ENCODE assay signal across 13 cellular contexts in genomic region chr11:36295926-36296325, GRCh38. TPM values are rescaled to one million over a fixed set of nuclear protein-coding genes. Genes with fewer than 3 reads are reported as not detected.
DNase-seq lines count a peak whose midpoint lies in the region; ATAC-seq and TF ChIP-seq lines count a peak whose summit lies in the region.
"Had no signal": no experiment of that assay in that cellular context is flagged by ENCODE, and none has a peak within 500 bp of the region (broad histone marks: within the 10 kb centered on the region; RNA-seq: fewer than 3 reads in every experiment).

Gene PRR5L (plus strand): TSS chr11:36296288. CDS start chr11:36401122, 104,834 bp downstream.

- no peaks in the 10 kb centered on the region for H3K4me1 Mint-ChIP-seq in CD4-positive, alpha-beta memory T cell
- H3K4me1 Mint-ChIP-seq in activated T-helper 1 cell treated with anti-CD3 and anti-CD28 coated beads, Interleukin-12 subunit alpha, Interleukin-12 subunit beta, Interleukin-2, Interleukin-4 antibody, amounts not matched to agents 30 ng/mL and 10 ng/mL and 1 ng/mL, durations not matched to agents 14 hours and 24 hours and 36 hours (ENCODE audit: low read depth), result no peaks in the 10 kb centered on the region
- peaks cover 3 to 8% of the 10 kb centered on the region in 2 donors for H3K4me1 Mint-ChIP-seq in immature natural killer cell
- H3K4me1 Mint-ChIP-seq: activated CD8-positive, alpha-beta memory T cell treated with anti-CD3 and anti-CD28 coated beads, Interleukin-2, amount 10 ng/mL, durations not matched to agents 7 days and 5 days had no signal

- no peak for ATAC-seq in HG02981 (IDR thresholded peaks at IDR 0.05; ENCODE audit: unreplicated experiment)
- ATAC-seq: activated CD8-positive, alpha-beta memory T cell treated with anti-CD3 and anti-CD28 coated beads, Interleukin-2, amount 10 ng/mL, durations not matched to agents 7 days and 5 days had no signal

- peak within 1 kb of the TSS in 1 of 7 donors; percentile 55 for H3K27ac Mint-ChIP-seq in CD4-positive, alpha-beta memory T cell
- no peak within 1 kb of the TSS for H3K27ac Mint-ChIP-seq in activated T-helper 1 cell treated with anti-CD3 and anti-CD28 coated beads, Interleukin-12 subunit alpha, Interleukin-12 subunit beta, Interleukin-2, Interleukin-4 antibody, amounts not matched to agents 30 ng/mL and 10 ng/mL and 1 ng/mL, durations not matched to agents 14 hours and 24 hours and 36 hours
- no peak within 1 kb of the TSS for H3K27ac Mint-ChIP-seq in immature natural killer cell
- H3K27ac Mint-ChIP-seq: activated CD8-positive, alpha-beta memory T cell treated with anti-CD3 and anti-CD28 coated beads, Interleukin-2, amount 10 ng/mL, durations not matched to agents 7 days and 5 days; T-helper 1 cell treated with Interleukin-12 subunit alpha and Interleukin-12 subunit beta and Interleukin-4 antibody, amounts not matched to agents 30 μg/mL and 1 μg/mL, for 36 hours had no signal

- no peak within 1 kb of the TSS for H3K9ac ChIP-seq in MM.1S (ENCODE audit: low read length)
- H3K9ac ChIP-seq: BLaER1 treated with 17β-estradiol and CSF1 and Interleukin-3, amounts not matched to agents 10 nM and 100 nM had no signal

- no peaks in the 10 kb centered on the region for H3K9me2 ChIP-seq in MM.1S (replicated peaks; ENCODE audit: insufficient read depth, low read length)

- H3K27ac ChIP-seq in CD4-positive, alpha-beta memory T cell (ENCODE audit: low read depth, low read length), result no peak within 1 kb of the TSS
- no peak within 1 kb of the TSS for H3K27ac ChIP-seq in MM.1S (ENCODE audit: low read length)
- H3K27ac ChIP-seq: BLaER1 treated with 17β-estradiol and CSF1 and Interleukin-3, amounts not matched to agents 10 nM and 100 nM; epithelial cell of prostate had no signal

- no peak for TF ChIP-seq CTCF in MM.1S (IDR thresholded peaks at IDR 0.05; ENCODE audit: low read length)

- H3K4me2 ChIP-seq in MM.1S (ENCODE audit: low read depth, low read length), result no peak within 1 kb of the TSS
- H3K4me2 ChIP-seq: BLaER1 treated with 17β-estradiol and CSF1 and Interleukin-3, amounts not matched to agents 10 nM and 100 nM had no signal

- H2AFZ ChIP-seq in MM.1S (ENCODE audit: low read length), result no peak within 1 kb of the TSS

- H3K27me3 ChIP-seq in CD4-positive, alpha-beta memory T cell (ENCODE audit: insufficient read depth, low read length), result no peaks in the 10 kb centered on the region
- H3K27me3 ChIP-seq in MM.1S (replicated peaks; ENCODE audit: insufficient read depth, low read length), result no peaks in the 10 kb centered on the region
- H3K27me3 ChIP-seq: BLaER1 treated with 17β-estradiol and CSF1 and Interleukin-3, amounts not matched to agents 10 nM and 100 nM had no signal

- H3K79me2 ChIP-seq in MM.1S (ENCODE audit: low read length), result no peaks in the 10 kb centered on the region

- peaks cover 0 to 4% of the 10 kb centered on the region in 2 donors for H3K27me3 Mint-ChIP-seq in CD4-positive, alpha-beta memory T cell
- H3K27me3 Mint-ChIP-seq in activated T-helper 1 cell treated with anti-CD3 and anti-CD28 coated beads, Interleukin-12 subunit alpha, Interleukin-12 subunit beta, Interleukin-2, Interleukin-4 antibody, amounts not matched to agents 30 ng/mL and 10 ng/mL and 1 ng/mL, durations not matched to agents 14 hours and 24 hours and 36 hours (ENCODE audit: insufficient read depth), result peaks cover 9% of the 10 kb centered on the region
- H3K27me3 Mint-ChIP-seq in immature natural killer cell (ENCODE audit: low read depth in 3 of 3), result peaks cover 0 to 3% (median 2%) of the 10 kb centered on the region in 3 donors

- no peak for DNase-seq in CD4-positive, alpha-beta memory T cell
- DNase-seq in activated T-helper 1 cell treated with anti-CD3 and anti-CD28 coated beads, Interleukin-12 subunit alpha, Interleukin-12 subunit beta, Interleukin-2, Interleukin-4 antibody, amounts not matched to agents 30 ng/mL and 10 ng/mL and 1 ng/mL, durations not matched to agents 14 hours and 24 hours and 36 hours (ENCODE audit: low spot score), result no peak
- no peak for DNase-seq in immature natural killer cell
- no peak for DNase-seq in renal cortical epithelial cell (ENCODE audit: low read depth)
- DNase-seq in MM.1S, result no peak
- no peak for DNase-seq in NCI-H82 treated with DMSO at 0.1 percent for 48 hours (lab: John Stamatoyannopoulos, UW; ENCODE audit: unreplicated experiment)
- no peak for DNase-seq in NCI-H2107 treated with DMSO at 0.1 percent for 48 hours (lab: John Stamatoyannopoulos, UW; ENCODE audit: unreplicated experiment)
- DNase-seq: activated CD8-positive, alpha-beta memory T cell treated with anti-CD3 and anti-CD28 coated beads, Interleukin-2, amount 10 ng/mL, durations not matched to agents 7 days and 5 days; NCI-H1694 treated with DMSO at 0.1 percent for 48 hours had no signal

- H3K36me3 Mint-ChIP-seq in CD4-positive, alpha-beta memory T cell, result no peaks in the 10 kb centered on the region
- H3K36me3 Mint-ChIP-seq in activated T-helper 1 cell treated with anti-CD3 and anti-CD28 coated beads, Interleukin-12 subunit alpha, Interleukin-12 subunit beta, Interleukin-2, Interleukin-4 antibody, amounts not matched to agents 30 ng/mL and 10 ng/mL and 1 ng/mL, durations not matched to agents 14 hours and 24 hours and 36 hours (ENCODE audit: low read depth), result no peaks in the 10 kb centered on the region
- no peaks in the 10 kb centered on the region for H3K36me3 Mint-ChIP-seq in immature natural killer cell
- H3K36me3 Mint-ChIP-seq: activated CD8-positive, alpha-beta memory T cell treated with anti-CD3 and anti-CD28 coated beads, Interleukin-2, amount 10 ng/mL, durations not matched to agents 7 days and 5 days had no signal

- no peaks in the 10 kb centered on the region for H3K36me3 ChIP-seq in CD4-positive, alpha-beta memory T cell (ENCODE audit: insufficient read depth, low read length)
- H3K36me3 ChIP-seq in MM.1S (replicated peaks; ENCODE audit: insufficient read depth, low read length), result no peaks in the 10 kb centered on the region
- H3K36me3 ChIP-seq: BLaER1 treated with 17β-estradiol and CSF1 and Interleukin-3, amounts not matched to agents 10 nM and 100 nM had no signal

- CTCF ChIA-PET in CD4-positive, alpha-beta memory T cell (lab: Charles Lee; ENCODE audit: partially characterized antibody), result interaction anchor here (1.2 to 10.1 kb wide), 5 partner anchors 57 to 680 kb away, joined by 3 to 139 read pairs (median 10); no protein-coding TSS in a partner anchor

- no peaks in the 10 kb centered on the region for H4K20me1 ChIP-seq in MM.1S (ENCODE audit: insufficient read depth, low read length)
- H4K20me1 ChIP-seq: BLaER1 treated with 17β-estradiol and CSF1 and Interleukin-3, amounts not matched to agents 10 nM and 100 nM had no signal

- H3K4me3 Mint-ChIP-seq in CD4-positive, alpha-beta memory T cell, result no peak within 1 kb of the TSS
- no peak within 1 kb of the TSS for H3K4me3 Mint-ChIP-seq in activated T-helper 1 cell treated with anti-CD3 and anti-CD28 coated beads, Interleukin-12 subunit alpha, Interleukin-12 subunit beta, Interleukin-2, Interleukin-4 antibody, amounts not matched to agents 30 ng/mL and 10 ng/mL and 1 ng/mL, durations not matched to agents 14 hours and 24 hours and 36 hours
- H3K4me3 Mint-ChIP-seq in immature natural killer cell, result no peak within 1 kb of the TSS
- H3K4me3 Mint-ChIP-seq: activated CD8-positive, alpha-beta memory T cell treated with anti-CD3 and anti-CD28 coated beads, Interleukin-2, amount 10 ng/mL, durations not matched to agents 7 days and 5 days; T-helper 1 cell treated with Interleukin-12 subunit alpha and Interleukin-12 subunit beta and Interleukin-4 antibody, amounts not matched to agents 30 μg/mL and 1 μg/mL, for 36 hours had no signal

- H3K9me3 Mint-ChIP-seq in CD4-positive, alpha-beta memory T cell, result no peaks in the 10 kb centered on the region
- H3K9me3 Mint-ChIP-seq in activated T-helper 1 cell treated with anti-CD3 and anti-CD28 coated beads, Interleukin-12 subunit alpha, Interleukin-12 subunit beta, Interleukin-2, Interleukin-4 antibody, amounts not matched to agents 30 ng/mL and 10 ng/mL and 1 ng/mL, durations not matched to agents 14 hours and 24 hours and 36 hours, result no peaks in the 10 kb centered on the region
- no peaks in the 10 kb centered on the region for H3K9me3 Mint-ChIP-seq in immature natural killer cell
- H3K9me3 Mint-ChIP-seq: T-helper 1 cell treated with Interleukin-12 subunit alpha and Interleukin-12 subunit beta and Interleukin-4 antibody, amounts not matched to agents 30 μg/mL and 1 μg/mL, for 36 hours had no signal

- intact Hi-C loops in CD4-positive, alpha-beta memory T cell (cut with micrococcal nuclease), result no loop called here
- intact Hi-C loops in activated T-helper 1 cell treated with anti-CD3 and anti-CD28 coated beads, Interleukin-12 subunit alpha, Interleukin-12 subunit beta, Interleukin-2, Interleukin-4 antibody, amounts not matched to agents 30 ng/mL and 10 ng/mL and 1 ng/mL, durations not matched to agents 14 hours and 24 hours and 36 hours (cut with micrococcal nuclease), result no loop called here

- POLR2A ChIA-PET in CD4-positive, alpha-beta memory T cell (lab: Charles Lee; ENCODE audit: partially characterized antibody), result no interaction called here

- H3K9me3 ChIP-seq in CD4-positive, alpha-beta memory T cell (ENCODE audit: control insufficient read depth in 1 of 2, low read length in 2 of 2), result no peaks in the 10 kb centered on the region
- H3K9me3 ChIP-seq in MM.1S (replicated peaks; ENCODE audit: insufficient read depth, low read length), result no peaks in the 10 kb centered on the region
- H3K9me3 ChIP-seq: BLaER1 treated with 17β-estradiol and CSF1 and Interleukin-3, amounts not matched to agents 10 nM and 100 nM had no signal

- no peaks in the 10 kb centered on the region for H3F3A ChIP-seq in MM.1S (ENCODE audit: insufficient read depth, low read length)

- H3K4me1 ChIP-seq in CD4-positive, alpha-beta memory T cell (ENCODE audit: insufficient read depth, low read length), result no peaks in the 10 kb centered on the region
- no peaks in the 10 kb centered on the region for H3K4me1 ChIP-seq in MM.1S (ENCODE audit: low read length)
- H3K4me1 ChIP-seq: BLaER1 treated with 17β-estradiol and CSF1 and Interleukin-3, amounts not matched to agents 10 nM and 100 nM had no signal

- no peak within 1 kb of the TSS for H3K4me3 ChIP-seq in CD4-positive, alpha-beta memory T cell (ENCODE audit: low read length in 2 of 2)
- H3K4me3 ChIP-seq in MM.1S (ENCODE audit: low read length), result no peak within 1 kb of the TSS
- H3K4me3 ChIP-seq: BLaER1 treated with 17β-estradiol and CSF1 and Interleukin-3, amounts not matched to agents 10 nM and 100 nM had no signal

RNA-seq across cellular contexts. Expression of gene PRR5L, which starts in this region (rescaled TPM):
- 10 to 100 TPM; 61.4 to 62.7 TPM for total RNA-seq in CD4-positive, alpha-beta memory T cell
- 10 to 100 TPM; 10.1 to 18.0 TPM for polyA plus RNA-seq in CD4-positive, alpha-beta memory T cell
- total RNA-seq in activated T-helper 1 cell treated with anti-CD3 and anti-CD28 coated beads, Interleukin-12 subunit alpha, Interleukin-12 subunit beta, Interleukin-2, Interleukin-4 antibody, amounts not matched to agents 30 ng/mL and 10 ng/mL and 1 ng/mL, durations not matched to agents 14 hours and 24 hours and 36 hours, result 56.6 and 64.0 TPM in 2 replicates
- 100 to 1,000 TPM in 1 of 3 donors, 10 to 100 TPM in 2; 55.6 to 161 (median 82.4) TPM for polyA plus RNA-seq in immature natural killer cell
- total RNA-seq in renal cortical epithelial cell, result 22.1 and 83.1 TPM in 2 replicates
